ENCODE assay signal across 21 cellular contexts in the genomic region with DNA sequence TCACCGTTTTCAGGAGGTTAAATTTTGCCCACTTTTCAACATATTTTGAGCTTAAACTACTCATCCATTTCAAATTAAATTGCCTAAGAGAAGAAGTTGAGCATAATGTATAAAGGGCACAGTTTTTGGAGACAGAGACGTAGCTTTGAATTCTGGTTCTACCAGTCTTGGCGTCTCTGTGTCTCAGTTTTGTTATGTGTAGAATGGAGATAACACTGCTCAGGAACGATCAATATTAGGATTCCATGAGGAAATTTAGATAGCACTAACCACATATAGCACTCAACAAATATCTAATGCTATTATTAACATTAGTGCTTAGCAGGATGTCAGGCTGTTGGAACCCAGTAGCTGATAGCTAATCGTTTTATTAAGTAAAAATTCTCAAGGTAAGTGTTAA. TPM values are rescaled to one million over a fixed set of nuclear protein-coding genes. Genes with fewer than 3 reads are reported as not detected.
DNase-seq lines count a peak whose midpoint lies in the region; ATAC-seq and TF ChIP-seq lines count a peak whose summit lies in the region.
"Had no signal": no experiment of that assay in that cellular context is flagged by ENCODE, and none has a peak within 500 bp of the region (broad histone marks: within the 10 kb centered on the region; RNA-seq: fewer than 3 reads in every experiment).

No MANE protein-coding gene starts in this region.

- H3K27me3 ChIP-seq in hepatocyte (no peaks in the 10 kb centered on the region), trophoblast cell (ENCODE audit: insufficient read depth, low read length) (no peaks in the 10 kb centered on the region), stomach (no peaks in the 10 kb centered on the region), colonic mucosa (no peaks in the 10 kb centered on the region)

- H2BK12ac ChIP-seq in trophoblast cell (ENCODE audit: low read length), result no peak overlapping the region

- no peak overlapping the region for H2AK5ac ChIP-seq in trophoblast cell (ENCODE audit: low read length)

- no peak for TF ChIP-seq EP300 in stomach (IDR thresholded peaks at IDR 0.05)

- H3K4me2 ChIP-seq in hepatocyte (peak overlapping the region; percentile 17), trophoblast cell (ENCODE audit: low read length) (no peak overlapping the region)
- H3K4me2 ChIP-seq: A549, GM23338 had no signal

- DNase-seq in hepatocyte (ENCODE audit: low spot score) (no peak), trophoblast cell (peak; percentile 65 to 89), stomach (no peak), colonic mucosa (no peak), NCI-H82 (lab: John Stamatoyannopoulos, UW) (no peak), SIG-M5 (lab: John Stamatoyannopoulos, UW) (no peak)
- DNase-seq: 8988T; ACHN; C1 segment of cervical spinal cord; Calu3; CD4-positive, alpha-beta memory T cell; COR-L47; DMS53; DMS79 treated with DMSO at 0.1 percent for 48 hours; GF-D8; H9 had no signal

- H3K4me3 ChIP-seq in hepatocyte (no peak overlapping the region), trophoblast cell (ENCODE audit: low read depth, low read length) (no peak overlapping the region), stomach (no peak overlapping the region), colonic mucosa (no peak overlapping the region)
- H3K4me3 ChIP-seq: A549, GM23338 had no signal

- no peak overlapping the region for H2BK5ac ChIP-seq in trophoblast cell (ENCODE audit: low read depth, low read length, poor library complexity)

- H3K18ac ChIP-seq in trophoblast cell (ENCODE audit: low read length), result no peak overlapping the region

- no peak overlapping the region for H3K4ac ChIP-seq in trophoblast cell (ENCODE audit: low read depth, low read length)

- no peak overlapping the region for H3K23ac ChIP-seq in trophoblast cell (ENCODE audit: low read length)

- no peaks in the 10 kb centered on the region for H3K9me3 ChIP-seq in hepatocyte (ENCODE audit: low read depth)
- no peaks in the 10 kb centered on the region for H3K9me3 ChIP-seq in trophoblast cell (ENCODE audit: insufficient read depth, low read depth, low read length)
- H3K9me3 ChIP-seq in stomach, result no peaks in the 10 kb centered on the region
- no peaks in the 10 kb centered on the region for H3K9me3 ChIP-seq in colonic mucosa
- H3K9me3 ChIP-seq: A549 had no signal

- no peak overlapping the region for H4K91ac ChIP-seq in trophoblast cell (ENCODE audit: low read depth, low read length)

- H3K9me2 ChIP-seq in hepatocyte (replicated peaks; ENCODE audit: insufficient read depth), result no peaks in the 10 kb centered on the region

- TF ChIP-seq POLR2A in stomach (IDR thresholded peaks at IDR 0.05), result no peak

- H2AFZ ChIP-seq in hepatocyte (no peak overlapping the region), trophoblast cell (ENCODE audit: insufficient read depth, low read length, poor library complexity) (no peak overlapping the region)
- H2AFZ ChIP-seq: GM23338 had no signal

- no peak overlapping the region for H4K12ac ChIP-seq in trophoblast cell (ENCODE audit: low read depth, low read length)

- H3K27ac ChIP-seq in 22Rv1, result peak overlapping the region; percentile 52
- H3K27ac ChIP-seq in hepatocyte, result no peak overlapping the region
- no peak overlapping the region for H3K27ac ChIP-seq in trophoblast cell (ENCODE audit: low read depth, low read length)
- H3K27ac ChIP-seq in stomach, result peak overlapping the region; percentile 75 to 90 (median 78)
- no peak overlapping the region for H3K27ac ChIP-seq in colonic mucosa
- H3K27ac ChIP-seq: A549 had no signal

- intact Hi-C loops in stomach (cut with DNase I; ENCODE audit: low total_unique reads), result no loop called here
- intact Hi-C loops in colonic mucosa (cut with DNase I), result no loop called here

- no peak overlapping the region for H2BK120ac ChIP-seq in trophoblast cell (ENCODE audit: insufficient read depth, low read length, poor library complexity)

- no peaks in the 10 kb centered on the region for H3K4me1 ChIP-seq in hepatocyte (ENCODE audit: insufficient read depth)
- H3K4me1 ChIP-seq in trophoblast cell (ENCODE audit: control insufficient read depth in 1 of 2, insufficient read depth in 2 of 2, low read length in 2 of 2), result no peaks in the 10 kb centered on the region
- H3K4me1 ChIP-seq in stomach, result peaks cover 8 to 44% (median 15%) of the 10 kb centered on the region in 4 donors
- no peaks in the 10 kb centered on the region for H3K4me1 ChIP-seq in colonic mucosa
- H3K4me1 ChIP-seq: A549 had no signal

- TF ChIP-seq CTCF in 22Rv1 (IDR thresholded peaks at IDR 0.05) (no peak), hepatocyte (IDR thresholded peaks at IDR 0.05; ENCODE audit: poor library complexity) (no peak), stomach (IDR thresholded peaks at IDR 0.05) (no peak), colonic mucosa (IDR thresholded peaks at IDR 0.05) (no peak)

- H3K79me2 ChIP-seq in hepatocyte (no peaks in the 10 kb centered on the region), trophoblast cell (ENCODE audit: control insufficient read depth, insufficient read depth, low read length, poor library complexity) (no peaks in the 10 kb centered on the region)

- no peak overlapping the region for H4K8ac ChIP-seq in trophoblast cell (ENCODE audit: low read depth, low read length)

- H3K14ac ChIP-seq in trophoblast cell (ENCODE audit: low read length), result no peak overlapping the region

- 60% methylated on average over 5 of the region's 5 CpGs for whole genome bisulfite sequencing in hepatocyte (ENCODE audit: low lambda C conversion rate, missing lambda C conversion rate)
- WGBS in trophoblast cell (ENCODE audit: extremely low coverage, insufficient coverage, insufficient read length), result no CpG with 5 or more reads among the region's 5 CpGs
- WGBS in stomach, 5 donors, result 25 to 61% (median 39%) methylated on average over 5 of the region's 5 CpGs

- no peak overlapping the region for H3K9ac ChIP-seq in trophoblast cell (ENCODE audit: low read length)
- no peak overlapping the region for H3K9ac ChIP-seq in colonic mucosa (ENCODE audit: low read depth in 2 of 2, low read length in 2 of 2)

- H3K36me3 ChIP-seq in hepatocyte (replicated peaks; ENCODE audit: insufficient read depth, low read depth), result no peaks in the 10 kb centered on the region
- no peaks in the 10 kb centered on the region for H3K36me3 ChIP-seq in trophoblast cell (ENCODE audit: control insufficient read depth in 1 of 2, insufficient read depth in 2 of 2, low read length in 2 of 2)
- no peaks in the 10 kb centered on the region for H3K36me3 ChIP-seq in stomach
- H3K36me3 ChIP-seq in colonic mucosa, result no peaks in the 10 kb centered on the region

- H3K79me1 ChIP-seq in trophoblast cell (ENCODE audit: low read length), result no peaks in the 10 kb centered on the region

- ATAC-seq in GM19452 (IDR thresholded peaks at IDR 0.05; ENCODE audit: unreplicated experiment), result no peak
- ATAC-seq: A549, GM23338, HCT116 had no signal

- no peaks in the 10 kb centered on the region for H4K20me1 ChIP-seq in hepatocyte (ENCODE audit: insufficient read depth, poor library complexity, severe bottlenecking)

RNA-seq across cellular contexts. Expression of gene GATA6, which starts 40.4 kb away (rescaled TPM):
- total RNA-seq in hepatocyte (122 and 125 TPM in 2 replicates), stomach (100 to 1,000 TPM in 3 of 5 donors, 10 to 100 TPM in 2; 71.5 to 194 (median 180) TPM), colonic mucosa (10 to 100 TPM; 52.7 to 61.3 TPM)
- polyA plus RNA-seq in hepatocyte (116 and 128 TPM in 2 replicates), stomach (10 to 100 TPM; 11.9 to 37.9 (median 31.1) TPM)
- 1.7 and 1.9 TPM in 2 replicates for polyA plus RNA-seq in trophoblast cell (2013)
- total RNA-seq: CD4-positive, alpha-beta memory T cell; GM23338; H9 had no signal
- polyA plus RNA-seq: CD4-positive, alpha-beta memory T cell had no signal

Comparison
In these comparisons a context has a peak if more than half of its experiments do, and no peak if none do; other contexts are left out.
1. H3K27ac ChIP-seq: peak in 22Rv1 (single experiment) and stomach (5 of 5); none in hepatocyte (single experiment), trophoblast cell (single experiment) and colonic mucosa (single experiment).
2. DNase-seq: peak in trophoblast cell (2 of 2); none in hepatocyte (single experiment), stomach (single experiment), colonic mucosa (single experiment), NCI-H82 (single experiment) and SIG-M5 (single experiment).